14 cellular contexts compared by ENCODE assay signal in genomic region chr2:27272537-27272936, GRCh38. TPM values are rescaled to one million over a fixed set of nuclear protein-coding genes. Genes with fewer than 3 reads are reported as not detected.
A peak's percentile ranks its signal among the peaks of the same experiment; 100 is the strongest.
DNase-seq lines count a peak whose midpoint lies in the region; ATAC-seq and TF ChIP-seq lines count a peak whose summit lies in the region.
"Not testable (repeated sequence)": the region's sequence is repeated elsewhere in the genome, so short reads cannot be mapped to it uniquely, and the experiment has no call there.
"Had no signal": no experiment of that assay in that cellular context is flagged by ENCODE, and none has a peak within 500 bp of the region (broad histone marks: within the 10 kb centered on the region; RNA-seq: fewer than 3 reads in every experiment).

No MANE protein-coding gene starts in this region.

- not testable (repeated sequence) for H3K79me2 ChIP-seq in DND-41 (ENCODE audit: insufficient read depth, low read length)

- not testable (repeated sequence) for H3K4me3 Mint-ChIP-seq in natural killer cell treated with Interleukin-12 subunit alpha and Interleukin-12 subunit beta and Interleukin-15 and Interleukin-18, amount 100 ng/mL, for 72 hours

- not testable (repeated sequence) for H3K4me1 ChIP-seq in DND-41 (ENCODE audit: insufficient read depth, low read length); right cardiac atrium (ENCODE audit: control insufficient read depth, insufficient read depth, low read length)
- H3K4me1 ChIP-seq in heart left ventricle = peaks cover 0 to 38% (median 5%) of the 10 kb centered on the region in 12 donors

- intact Hi-C loops in heart left ventricle (cut with DNase I) = loop anchor here in 2 of 10 donors (10.0 kb wide), 2 partner anchors 308 to 318 kb away; no protein-coding TSS in a partner anchor
- intact Hi-C loops in right cardiac atrium (cut with DNase I) = not testable (repeated sequence)

- TF ChIP-seq POLR2A in heart left ventricle (IDR thresholded peaks at IDR 0.05) = not testable (repeated sequence)

- peak; percentile 25 for DNase-seq in DND-41
- peak; percentile 66 for DNase-seq in WERI-Rb-1
- DNase-seq in heart left ventricle, right cardiac atrium: not testable (repeated sequence)
- peak; percentile 26 for DNase-seq in natural killer cell treated with Interleukin-12 subunit alpha and Interleukin-12 subunit beta and Interleukin-15 and Interleukin-18, amount 100 ng/mL, for 72 hours (ENCODE audit: low spot score)

- not testable (repeated sequence) for TF ChIP-seq CTCF in DND-41 (IDR thresholded peaks at IDR 0.05; ENCODE audit: borderline replicate concordance, extremely low read depth, low read length, poor library complexity, severe bottlenecking); WERI-Rb-1 (IDR thresholded peaks at IDR 0.05; ENCODE audit: low read depth, low read length); heart left ventricle (IDR thresholded peaks at IDR 0.05)

- H3K36me3 Mint-ChIP-seq in natural killer cell treated with Interleukin-12 subunit alpha and Interleukin-12 subunit beta and Interleukin-15 and Interleukin-18, amount 100 ng/mL, for 72 hours = not testable (repeated sequence)

- not testable (repeated sequence) for H3K27ac Mint-ChIP-seq in natural killer cell treated with Interleukin-12 subunit alpha and Interleukin-12 subunit beta and Interleukin-15 and Interleukin-18, amount 100 ng/mL, for 72 hours

- not testable (repeated sequence) for H3K9ac ChIP-seq in DND-41 (ENCODE audit: low read depth, low read length)

- not testable (repeated sequence) for H3K27ac ChIP-seq in DND-41 (ENCODE audit: low read length); WERI-Rb-1
- H3K27ac ChIP-seq in heart left ventricle (peak overlapping the region; percentile 60 to 91 (median 77)), right cardiac atrium (ENCODE audit: low read length) (peak overlapping the region; percentile 88)

- H2AFZ ChIP-seq in DND-41 (ENCODE audit: low read depth, low read length) = not testable (repeated sequence)

- ATAC-seq in DND-41 (ENCODE audit: insufficient read depth, low read depth); heart left ventricle; right cardiac atrium; natural killer cell treated with Interleukin-12 subunit alpha and Interleukin-12 subunit beta and Interleukin-15 and Interleukin-18, amount 100 ng/mL, for 72 hours: not testable (repeated sequence)

- not testable (repeated sequence) for H3K36me3 ChIP-seq in DND-41 (ENCODE audit: insufficient read depth, low read length); WERI-Rb-1; heart left ventricle

- H4K20me1 ChIP-seq in DND-41 (ENCODE audit: insufficient read depth, low read length) = not testable (repeated sequence)

- H3K4me3 ChIP-seq in DND-41 (ENCODE audit: low read depth in 1 of 2, low read length in 2 of 2); WERI-Rb-1 (ENCODE audit: low read depth, low read length); heart left ventricle; right cardiac atrium (ENCODE audit: low read length): not testable (repeated sequence)

- not testable (repeated sequence) for H3K27me3 ChIP-seq in DND-41 (ENCODE audit: insufficient read depth, low read length, poor library complexity); WERI-Rb-1 (ENCODE audit: insufficient read depth, low read depth, severe bottlenecking); heart left ventricle; right cardiac atrium (ENCODE audit: control insufficient read depth, insufficient read depth)

- peaks cover 14 to 22% of the 10 kb centered on the region in 2 donors for H3K27me3 Mint-ChIP-seq in natural killer cell treated with Interleukin-12 subunit alpha and Interleukin-12 subunit beta and Interleukin-15 and Interleukin-18, amount 100 ng/mL, for 72 hours

- H3K9me3 Mint-ChIP-seq in natural killer cell treated with Interleukin-12 subunit alpha and Interleukin-12 subunit beta and Interleukin-15 and Interleukin-18, amount 100 ng/mL, for 72 hours = not testable (repeated sequence)

- 58 to 69% (median 62%) methylated on average over 11 of the region's 11 CpGs for WGBS in heart left ventricle, 4 donors
- 64% methylated on average over 11 of the region's 11 CpGs for WGBS in right cardiac atrium

- H3K4me1 Mint-ChIP-seq in natural killer cell treated with Interleukin-12 subunit alpha and Interleukin-12 subunit beta and Interleukin-15 and Interleukin-18, amount 100 ng/mL, for 72 hours (ENCODE audit: low read depth in 2 of 2) = not testable (repeated sequence)

- H3K9me3 ChIP-seq in DND-41 (ENCODE audit: insufficient read depth, low read length, severe bottlenecking); WERI-Rb-1 (ENCODE audit: severe bottlenecking); heart left ventricle; right cardiac atrium (ENCODE audit: control insufficient read depth, low read length): not testable (repeated sequence)

- H3K4me2 ChIP-seq in DND-41 (ENCODE audit: insufficient read depth, low read length) = not testable (repeated sequence)

RNA-seq across cellular contexts. Expression of gene DNAJC5G, which starts 2.7 kb away (rescaled TPM):
- total RNA-seq in heart left ventricle (1 to 10 TPM in 5 of 9 donors, under 1 TPM in 4; 0.36 to 3.3 (median 1.2) TPM), right cardiac atrium (1 to 10 TPM; 1.3 to 3.0 (median 1.8) TPM)
- polyA plus RNA-seq in heart left ventricle (1 to 10 TPM in 1 of 2 donors, under 1 TPM in 1; 0.11 to 1.8 TPM), right cardiac atrium (2.2 TPM)
- total RNA-seq in natural killer cell treated with Interleukin-12 subunit alpha and Interleukin-12 subunit beta and Interleukin-15 and Interleukin-18, amount 100 ng/mL, for 72 hours = not detected
- total RNA-seq: CD4-positive, alpha-beta memory T cell; G401; GM12878; H7; HFFc6; HT1080; IMR-90 had no signal
- polyA plus RNA-seq: AG04450; CD14-positive monocyte; CD4-positive, alpha-beta memory T cell; GM12878; IMR-90 had no signal

RNA-seq across cellular contexts. Expression of gene SLC30A3, which starts 9.7 kb away (rescaled TPM):
- total RNA-seq in heart left ventricle = 10 to 100 TPM in 2 of 9 donors, 1 to 10 TPM in 7; 5.0 to 18.1 (median 9.0) TPM
- 1 to 10 TPM; 5.6 to 9.2 TPM for polyA plus RNA-seq in heart left ventricle
- 10 to 100 TPM in 1 of 4 donors, 1 to 10 TPM in 3; 9.4 to 17.3 (median 9.6) TPM for total RNA-seq in right cardiac atrium
- 7.3 TPM for polyA plus RNA-seq in right cardiac atrium
- total RNA-seq in natural killer cell treated with Interleukin-12 subunit alpha and Interleukin-12 subunit beta and Interleukin-15 and Interleukin-18, amount 100 ng/mL, for 72 hours = not detected
- total RNA-seq: CD4-positive, alpha-beta memory T cell; GM12878; HFFc6; IMR-90 had no signal
- polyA plus RNA-seq: CD14-positive monocyte; CD4-positive, alpha-beta memory T cell had no signal

RNA-seq across cellular contexts. Expression of gene TRIM54, which starts 9.7 kb away (rescaled TPM):
- 100 to 1,000 TPM; 175 to 329 (median 241) TPM for total RNA-seq in heart left ventricle
- 100 to 1,000 TPM; 128 to 324 TPM for polyA plus RNA-seq in heart left ventricle
- 100 to 1,000 TPM; 101 to 188 (median 149) TPM for total RNA-seq in right cardiac atrium
- 144 TPM for polyA plus RNA-seq in right cardiac atrium
- under 1 TPM; 0.28 to 0.33 TPM for total RNA-seq in natural killer cell treated with Interleukin-12 subunit alpha and Interleukin-12 subunit beta and Interleukin-15 and Interleukin-18, amount 100 ng/mL, for 72 hours
- total RNA-seq: G401, GM12878, HFFc6, IMR-90 had no signal
- polyA plus RNA-seq: CD14-positive monocyte; CD4-positive, alpha-beta memory T cell had no signal

RNA-seq across cellular contexts. Expression of gene UCN, which starts 35.7 kb away (rescaled TPM):
- 1 to 10 TPM in 6 of 9 donors, under 1 TPM in 3; 0.60 to 2.5 (median 1.1) TPM for total RNA-seq in heart left ventricle
- 1 to 10 TPM; 1.3 to 1.4 TPM for polyA plus RNA-seq in heart left ventricle
- 1 to 10 TPM in 3 of 4 donors, under 1 TPM in 1; 0.96 to 3.3 (median 1.5) TPM for total RNA-seq in right cardiac atrium
- polyA plus RNA-seq in right cardiac atrium = 0.72 TPM
- 1 to 10 TPM; 1.3 TPM for total RNA-seq in natural killer cell treated with Interleukin-12 subunit alpha and Interleukin-12 subunit beta and Interleukin-15 and Interleukin-18, amount 100 ng/mL, for 72 hours
- total RNA-seq: G401, IMR-90 had no signal

RNA-seq across cellular contexts. Expression of gene MPV17, which starts 50.4 kb away (rescaled TPM):
- 100 to 1,000 TPM in 1 of 9 donors, 10 to 100 TPM in 8; 48.8 to 103 (median 65.7) TPM for total RNA-seq in heart left ventricle
- 100 to 1,000 TPM in 1 of 2 donors, 10 to 100 TPM in 1; 69.3 to 134 TPM for polyA plus RNA-seq in heart left ventricle
- 10 to 100 TPM; 40.3 to 77.1 (median 56.4) TPM for total RNA-seq in right cardiac atrium
- 98.2 TPM for polyA plus RNA-seq in right cardiac atrium
- 10 to 100 TPM; 92.4 to 96.1 TPM for total RNA-seq in natural killer cell treated with Interleukin-12 subunit alpha and Interleukin-12 subunit beta and Interleukin-15 and Interleukin-18, amount 100 ng/mL, for 72 hours

Comparison
In these comparisons a context has a peak if more than half of its experiments do, and no peak if none do; other contexts are left out.
1. RNA of gene SLC30A3, which starts 9.7 kb away (total RNA-seq): 9.4 to 17.3 TPM in right cardiac atrium and 5.0 to 18.1 TPM in heart left ventricle; not detected in natural killer cell treated with Interleukin-12 subunit alpha and Interleukin-12 subunit beta and Interleukin-15 and Interleukin-18, amount 100 ng/mL, for 72 hours; every median in the first group is over 4 times any median in the second.
2. RNA of gene TRIM54, which starts 9.7 kb away (total RNA-seq): 175 to 329 TPM in heart left ventricle and 101 to 188 TPM in right cardiac atrium; 0.28 to 0.33 TPM in natural killer cell treated with Interleukin-12 subunit alpha and Interleukin-12 subunit beta and Interleukin-15 and Interleukin-18, amount 100 ng/mL, for 72 hours; every median in the first group is over 10 times any median in the second.